ENCODE assay signal across 20 cellular contexts in genomic region chr11:29657709-29658108, GRCh38.
"Had no signal": no experiment of that assay in that cellular context is flagged by ENCODE, and none has a peak within 500 bp of the region (broad histone marks: within the 10 kb centered on the region; RNA-seq: fewer than 3 reads in every experiment).

No MANE protein-coding gene starts in this region.

- H3K4me3 ChIP-seq: esophagus squamous epithelium, left lung, lower lobe of right lung, prostate gland, skin epidermis, spleen, transverse colon, upper lobe of right lung, uterus had no signal

- DNase-seq: cortex of kidney; effector memory CD8-positive, alpha-beta T cell; erythroblast; esophagus squamous epithelium; foreskin melanocyte; glutamatergic neuron; left lung; lower lobe of right lung; naive thymus-derived CD8-positive, alpha-beta T cell; nephron progenitor cell; nucleus accumbens; spleen; stimulated activated CD4-positive, alpha-beta T cell treated with anti-CD3 and anti-CD28 coated beads, Interleukin-4, amount 100 ng/mL, for 4 hours; stimulated activated naive B cell treated with anti-CD40 and anti-IgM and Interleukin-4, amounts not matched to agents 10 μg/mL and 1 μg/mL and 100 μg/mL, for 72 hours; transverse colon; upper lobe of right lung; uterus had no signal

- ATAC-seq: effector memory CD8-positive, alpha-beta T cell; left lung; lower lobe of right lung; naive thymus-derived CD8-positive, alpha-beta T cell; right cardiac atrium; stimulated activated naive B cell treated with anti-CD40 and anti-IgM and Interleukin-4, amounts not matched to agents 10 μg/mL and 1 μg/mL and 100 μg/mL, for 72 hours; upper lobe of right lung had no signal

- H3K4me1 ChIP-seq: esophagus squamous epithelium, left lung, lower lobe of right lung, prostate gland, spleen, transverse colon, upper lobe of right lung, uterus had no signal

- H3K27ac ChIP-seq: esophagus squamous epithelium, left lung, lower lobe of right lung, prostate gland, skin epidermis, spleen, transverse colon, upper lobe of right lung, uterus had no signal

- H3K27me3 ChIP-seq: esophagus squamous epithelium, left lung, spleen, transverse colon, upper lobe of right lung, uterus had no signal

- H3K9me3 ChIP-seq: esophagus squamous epithelium, left lung, lower lobe of right lung, prostate gland, transverse colon, upper lobe of right lung, uterus had no signal

- H3K36me3 ChIP-seq: esophagus squamous epithelium, left lung, lower lobe of right lung, prostate gland, spleen, transverse colon, upper lobe of right lung, uterus had no signal
